In the genomic region with DNA sequence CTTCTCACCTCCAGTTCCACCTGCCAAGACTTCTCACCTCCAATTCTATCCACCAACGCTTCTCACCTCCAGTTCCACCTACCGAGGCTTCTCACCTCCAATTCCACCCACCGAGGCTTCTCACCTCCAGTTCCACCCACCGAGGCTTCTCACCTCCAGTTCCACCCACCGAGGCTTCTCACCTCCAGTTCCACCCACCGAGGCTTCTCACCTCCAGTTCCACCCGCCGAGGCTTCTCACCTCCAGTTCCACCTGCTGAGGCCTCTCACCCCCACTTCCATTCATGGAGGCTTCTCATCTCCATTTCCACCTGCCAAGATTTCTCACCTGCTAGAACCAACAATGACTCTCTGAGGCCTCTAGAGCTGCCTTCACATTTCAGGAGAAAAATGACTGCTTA, we compare ENCODE assay signal across 7 cellular contexts. TPM values are rescaled to one million over a fixed set of nuclear protein-coding genes. Genes with fewer than 3 reads are reported as not detected.
DNase-seq lines count a peak whose midpoint lies in the region; ATAC-seq and TF ChIP-seq lines count a peak whose summit lies in the region.
"Not testable (repeated sequence)": the region's sequence is repeated elsewhere in the genome, so short reads cannot be mapped to it uniquely, and the experiment has no call there.

No MANE protein-coding gene starts in this region.

- peak in 2 of 3 donors; percentile 9 to 23 for DNase-seq in Peyer's patch
- peak; percentile 11 for DNase-seq in activated CD8-positive, alpha-beta memory T cell treated with anti-CD3 and anti-CD28 coated beads, Interleukin-2, amount 10 ng/mL, durations not matched to agents 7 days and 5 days
- DNase-seq in effector memory CD8-positive, alpha-beta T cell; natural killer cell: not testable (repeated sequence)
- peak; percentile 31 for DNase-seq in spleen
- DNase-seq in ureter (ENCODE audit: low spot score) = peak; percentile 14

- not testable (repeated sequence) for TF ChIP-seq CTCF in Peyer's patch (IDR thresholded peaks at IDR 0.05); natural killer cell (IDR thresholded peaks at IDR 0.05); spleen (IDR thresholded peaks at IDR 0.05 in 8 of 11, conservative IDR thresholded peaks at IDR 0.05 in 3 of 11)

- H3K27me3 Mint-ChIP-seq in activated CD8-positive, alpha-beta memory T cell treated with anti-CD3 and anti-CD28 coated beads, Interleukin-2, amount 10 ng/mL, durations not matched to agents 7 days and 5 days = peaks cover 43% of the 10 kb centered on the region
- not testable (repeated sequence) for H3K27me3 Mint-ChIP-seq in activated T-helper 17 cell treated with anti-CD3 and anti-CD28 coated beads, Interleukin-2, amount 50 U/mL, for 72 hours; effector memory CD8-positive, alpha-beta T cell; natural killer cell (ENCODE audit: low read depth in 2 of 2)

- H3K27me3 ChIP-seq in Peyer's patch = not testable (repeated sequence)
- H3K27me3 ChIP-seq in spleen (replicated peaks in 1 of 7) = peaks cover 0 to 25% (median 0%) of the 10 kb centered on the region in 7 donors

- TF ChIP-seq POLR2A in Peyer's patch (IDR thresholded peaks at IDR 0.05); spleen (IDR thresholded peaks at IDR 0.05): not testable (repeated sequence)

- H3K27ac Mint-ChIP-seq in activated CD8-positive, alpha-beta memory T cell treated with anti-CD3 and anti-CD28 coated beads, Interleukin-2, amount 10 ng/mL, durations not matched to agents 7 days and 5 days = not testable (repeated sequence)
- H3K27ac Mint-ChIP-seq in activated T-helper 17 cell treated with anti-CD3 and anti-CD28 coated beads, Interleukin-2, amount 50 U/mL, for 72 hours = peak overlapping the region; percentile 66
- peak overlapping the region; percentile 94 for H3K27ac Mint-ChIP-seq in effector memory CD8-positive, alpha-beta T cell
- peak overlapping the region; percentile 0 to 67 for H3K27ac Mint-ChIP-seq in natural killer cell

- ATAC-seq in activated CD8-positive, alpha-beta memory T cell treated with anti-CD3 and anti-CD28 coated beads, Interleukin-2, amount 10 ng/mL, durations not matched to agents 7 days and 5 days; activated T-helper 17 cell treated with anti-CD3 and anti-CD28 coated beads, Interleukin-2, amount 50 U/mL, for 72 hours (replicated peaks); natural killer cell: not testable (repeated sequence)
- peak; percentile 29 for ATAC-seq in effector memory CD8-positive, alpha-beta T cell (replicated peaks)

- CTCF ChIA-PET in activated CD8-positive, alpha-beta memory T cell treated with anti-CD3 and anti-CD28 coated beads, Interleukin-2, amount 10 ng/mL, durations not matched to agents 7 days and 5 days (lab: Charles Lee) = not testable (repeated sequence)

- H3K27ac ChIP-seq in Peyer's patch, spleen: not testable (repeated sequence)

- intact Hi-C loops in natural killer cell (cut with micrococcal nuclease); spleen (cut with DNase I; ENCODE audit: low total_unique reads): not testable (repeated sequence)

- H3K4me3 Mint-ChIP-seq in activated CD8-positive, alpha-beta memory T cell treated with anti-CD3 and anti-CD28 coated beads, Interleukin-2, amount 10 ng/mL, durations not matched to agents 7 days and 5 days; activated T-helper 17 cell treated with anti-CD3 and anti-CD28 coated beads, Interleukin-2, amount 50 U/mL, for 72 hours; natural killer cell: not testable (repeated sequence)
- peak overlapping the region; percentile 57 to 58 for H3K4me3 Mint-ChIP-seq in effector memory CD8-positive, alpha-beta T cell

- not testable (repeated sequence) for H3K36me3 ChIP-seq in Peyer's patch, spleen

- H3K9me3 ChIP-seq in Peyer's patch = not testable (repeated sequence)
- peaks cover 0 to 13% (median 1%) of the 10 kb centered on the region in 8 donors for H3K9me3 ChIP-seq in spleen

- WGBS in spleen, 5 donors = 51 to 69% (median 66%) methylated on average over 6 to 8 of the region's 8 CpGs

- H3K36me3 Mint-ChIP-seq in activated CD8-positive, alpha-beta memory T cell treated with anti-CD3 and anti-CD28 coated beads, Interleukin-2, amount 10 ng/mL, durations not matched to agents 7 days and 5 days; activated T-helper 17 cell treated with anti-CD3 and anti-CD28 coated beads, Interleukin-2, amount 50 U/mL, for 72 hours (ENCODE audit: low read depth); effector memory CD8-positive, alpha-beta T cell (ENCODE audit: insufficient read depth); natural killer cell: not testable (repeated sequence)

- not testable (repeated sequence) for H3K9me3 Mint-ChIP-seq in activated CD8-positive, alpha-beta memory T cell treated with anti-CD3 and anti-CD28 coated beads, Interleukin-2, amount 10 ng/mL, durations not matched to agents 7 days and 5 days (ENCODE audit: low read depth); activated T-helper 17 cell treated with anti-CD3 and anti-CD28 coated beads, Interleukin-2, amount 50 U/mL, for 72 hours; effector memory CD8-positive, alpha-beta T cell; natural killer cell

- H3K4me3 ChIP-seq in Peyer's patch, spleen: not testable (repeated sequence)

- not testable (repeated sequence) for H3K4me1 Mint-ChIP-seq in activated CD8-positive, alpha-beta memory T cell treated with anti-CD3 and anti-CD28 coated beads, Interleukin-2, amount 10 ng/mL, durations not matched to agents 7 days and 5 days
- peaks cover 12% of the 10 kb centered on the region for H3K4me1 Mint-ChIP-seq in activated T-helper 17 cell treated with anti-CD3 and anti-CD28 coated beads, Interleukin-2, amount 50 U/mL, for 72 hours
- H3K4me1 Mint-ChIP-seq in effector memory CD8-positive, alpha-beta T cell (ENCODE audit: low read depth in 2 of 2) = peaks cover 18 to 20% of the 10 kb centered on the region in 2 donors
- peaks cover 21 to 26% of the 10 kb centered on the region in 2 donors for H3K4me1 Mint-ChIP-seq in natural killer cell

- H3K4me1 ChIP-seq in Peyer's patch = peaks cover 0 to 20% (median 1%) of the 10 kb centered on the region in 4 donors
- not testable (repeated sequence) for H3K4me1 ChIP-seq in spleen

RNA-seq across cellular contexts. Expression of a gene that starts 40.0 kb away (rescaled TPM):
- total RNA-seq in Peyer's patch (10 to 100 TPM; 31.5 to 91.6 (median 55.6) TPM), natural killer cell (10 to 100 TPM; 38.7 to 85.4 (median 43.8) TPM), spleen (10 to 100 TPM; 28.9 to 84.3 (median 62.8) TPM), ureter (85.3 TPM)
- total RNA-seq in activated CD8-positive, alpha-beta memory T cell treated with anti-CD3 and anti-CD28 coated beads, Interleukin-2, amount 10 ng/mL, durations not matched to agents 7 days and 5 days = 10 to 100 TPM; 64.8 to 80.3 TPM
- 100 to 1,000 TPM in 1 of 2 donors, 10 to 100 TPM in 1; 60.3 to 180 TPM for total RNA-seq in activated T-helper 17 cell treated with anti-CD3 and anti-CD28 coated beads, Interleukin-2, amount 50 U/mL, for 72 hours
- 10 to 100 TPM; 38.0 to 78.1 (median 65.3) TPM for polyA plus RNA-seq in spleen
